8 cellular contexts compared by ENCODE assay signal in the genomic region with DNA sequence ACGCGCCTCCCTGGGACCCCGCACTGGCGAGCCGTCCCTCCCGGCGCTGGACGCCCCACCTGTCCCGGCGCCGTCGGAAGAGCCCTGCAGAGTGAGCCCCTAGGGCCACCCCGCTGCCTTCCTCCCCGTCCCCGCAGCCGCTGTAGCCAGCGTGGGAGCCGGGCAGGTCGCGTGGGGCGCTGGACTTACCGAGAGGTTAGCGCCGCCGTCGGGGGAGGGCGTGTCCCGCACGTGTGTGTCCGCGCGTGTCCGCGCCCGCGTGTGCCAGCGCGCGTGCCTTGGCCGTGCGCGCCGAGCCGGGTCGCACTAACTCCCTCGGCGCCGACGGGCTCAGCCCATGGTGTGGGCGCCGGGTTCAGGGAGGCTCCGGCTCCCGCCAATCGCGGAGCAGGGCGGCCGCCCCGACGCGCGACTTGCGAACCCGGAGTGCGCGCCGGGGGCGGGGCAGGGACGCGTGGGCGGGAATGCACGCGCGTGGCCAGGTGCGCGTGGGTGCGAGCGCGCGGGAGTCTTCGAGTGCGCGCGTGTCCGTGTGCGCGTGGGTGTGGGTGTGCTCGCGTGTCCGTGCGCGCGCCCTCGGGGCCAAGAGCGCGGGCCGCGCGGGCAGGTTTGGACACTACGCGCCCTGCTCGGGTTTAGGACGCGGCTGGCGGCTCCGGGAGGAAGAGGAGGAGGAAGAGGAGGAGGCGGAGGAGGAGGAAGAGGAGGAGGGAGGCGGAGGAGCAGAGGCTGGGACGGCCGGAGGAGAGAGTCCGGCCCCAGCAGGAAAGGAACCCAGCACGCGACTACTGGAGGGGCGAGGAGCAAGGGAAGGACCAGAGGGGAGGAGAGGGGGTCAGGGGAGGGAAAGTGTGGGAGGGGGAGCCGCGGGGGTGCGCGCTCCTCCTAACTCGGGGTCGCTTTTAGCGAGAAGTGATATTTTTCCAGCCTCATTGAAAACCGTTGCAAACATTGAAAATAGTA.
DNase-seq lines count a peak whose midpoint lies in the region; ATAC-seq, FAIRE-seq and TF ChIP-seq lines count a peak whose summit lies in the region.

No MANE protein-coding gene starts in this region.

- no peak for TF ChIP-seq CTCF in coronary artery (IDR thresholded peaks at IDR 0.05)
- no peak for TF ChIP-seq CTCF in mucosa of descending colon (IDR thresholded peaks at IDR 0.05)

- H3K9me3 ChIP-seq in mucosa of descending colon = no peaks in the 10 kb centered on the region

- H3K27ac ChIP-seq in coronary artery = peak overlapping the region; percentile 68 to 88

- intact Hi-C loops in mucosa of descending colon (cut with DNase I, micrococcal nuclease) = no loop called here

- no peaks in the 10 kb centered on the region for H3K36me3 ChIP-seq in mucosa of descending colon (ENCODE audit: low read depth)

- no peak for FAIRE-seq in H54 (lab: Jason Lieb, UNC)

- DNase-seq in stimulated activated CD4-positive, alpha-beta T cell treated with anti-CD3 and anti-CD28 coated beads, Interleukin-1b, Interleukin-23, amount 100 ng/mL, for 4 hours (ENCODE audit: low read depth in 2 of 2) = peak; percentile 5 to 7
- no peak for DNase-seq in stimulated activated CD4-positive, alpha-beta T cell treated with anti-CD3 and anti-CD28 coated beads, Interleukin-12 subunit alpha, Interleukin-12 subunit beta, amount 100 ng/mL, for 4 hours
- DNase-seq in coronary artery (ENCODE audit: low spot score) (peak; percentile 80), mucosa of descending colon (peak; percentile 17 to 54 (median 53)), SW480 (ENCODE audit: low spot score) (no peak), H54 (ENCODE audit: insufficient read length, low spot score) (no peak)

- TF ChIP-seq POLR2A in H54 (IDR thresholded peaks at IDR 0.05; ENCODE audit: low read depth, low read length) = no peak

- H3K4me3 ChIP-seq in coronary artery = peak overlapping the region; percentile 87
- H3K4me3 ChIP-seq in mucosa of descending colon = no peak overlapping the region

- H3K4me1 ChIP-seq in mucosa of descending colon (ENCODE audit: low read depth) = peaks cover 14% of the 10 kb centered on the region

- peak; percentile 76 for ATAC-seq in mucosa of descending colon
- ATAC-seq in HG02798 (IDR thresholded peaks at IDR 0.05; ENCODE audit: poor library complexity, unreplicated experiment) = no peak
- ATAC-seq in HG03139 (IDR thresholded peaks at IDR 0.05; ENCODE audit: unreplicated experiment) = no peak

Comparison
In these comparisons a context has a peak if more than half of its experiments do, and no peak if none do; other contexts are left out.
1. DNase-seq: peak in stimulated activated CD4-positive, alpha-beta T cell treated with anti-CD3 and anti-CD28 coated beads, Interleukin-1b, Interleukin-23, amount 100 ng/mL, for 4 hours (2 of 2), coronary artery (single experiment) and mucosa of descending colon (3 of 3); none in stimulated activated CD4-positive, alpha-beta T cell treated with anti-CD3 and anti-CD28 coated beads, Interleukin-12 subunit alpha, Interleukin-12 subunit beta, amount 100 ng/mL, for 4 hours (single experiment), SW480 (single experiment) and H54 (single experiment).